In genomic region chr10:44992732-44993225, GRCh38 we compare ENCODE assay signal across 1 cellular context.
TF ChIP-seq lines count a peak whose summit lies in the region.

No MANE protein-coding gene starts in this region.

TF ChIP-seq in IMR-90, 13 proteins besides CTCF, POLR2A, EP300 and RAD21:
- TF ChIP-seq RCOR1 (IDR thresholded peaks at IDR 0.05; ENCODE audit: insufficient replicate concordance, low read length): no peak
- TF ChIP-seq, protein P1, sequence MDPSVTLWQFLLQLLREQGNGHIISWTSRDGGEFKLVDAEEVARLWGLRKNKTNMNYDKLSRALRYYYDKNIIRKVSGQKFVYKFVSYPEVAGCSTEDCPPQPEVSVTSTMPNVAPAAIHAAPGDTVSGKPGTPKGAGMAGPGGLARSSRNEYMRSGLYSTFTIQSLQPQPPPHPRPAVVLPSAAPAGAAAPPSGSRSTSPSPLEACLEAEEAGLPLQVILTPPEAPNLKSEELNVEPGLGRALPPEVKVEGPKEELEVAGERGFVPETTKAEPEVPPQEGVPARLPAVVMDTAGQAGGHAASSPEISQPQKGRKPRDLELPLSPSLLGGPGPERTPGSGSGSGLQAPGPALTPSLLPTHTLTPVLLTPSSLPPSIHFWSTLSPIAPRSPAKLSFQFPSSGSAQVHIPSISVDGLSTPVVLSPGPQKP (IDR thresholded peaks at IDR 0.05; ENCODE audit: borderline replicate concordance, low read depth, low read length): no peak
- no peak for TF ChIP-seq MXI1 (IDR thresholded peaks at IDR 0.05; ENCODE audit: borderline replicate concordance, low read depth, low read length)
- no peak for TF ChIP-seq BHLHE40 (IDR thresholded peaks at IDR 0.05; ENCODE audit: low read depth, low read length)
- no peak for TF ChIP-seq MAZ (IDR thresholded peaks at IDR 0.05; ENCODE audit: borderline replicate concordance, low read depth, low read length)
